ENCODE assay signal across 1 cellular context in the genomic region with DNA sequence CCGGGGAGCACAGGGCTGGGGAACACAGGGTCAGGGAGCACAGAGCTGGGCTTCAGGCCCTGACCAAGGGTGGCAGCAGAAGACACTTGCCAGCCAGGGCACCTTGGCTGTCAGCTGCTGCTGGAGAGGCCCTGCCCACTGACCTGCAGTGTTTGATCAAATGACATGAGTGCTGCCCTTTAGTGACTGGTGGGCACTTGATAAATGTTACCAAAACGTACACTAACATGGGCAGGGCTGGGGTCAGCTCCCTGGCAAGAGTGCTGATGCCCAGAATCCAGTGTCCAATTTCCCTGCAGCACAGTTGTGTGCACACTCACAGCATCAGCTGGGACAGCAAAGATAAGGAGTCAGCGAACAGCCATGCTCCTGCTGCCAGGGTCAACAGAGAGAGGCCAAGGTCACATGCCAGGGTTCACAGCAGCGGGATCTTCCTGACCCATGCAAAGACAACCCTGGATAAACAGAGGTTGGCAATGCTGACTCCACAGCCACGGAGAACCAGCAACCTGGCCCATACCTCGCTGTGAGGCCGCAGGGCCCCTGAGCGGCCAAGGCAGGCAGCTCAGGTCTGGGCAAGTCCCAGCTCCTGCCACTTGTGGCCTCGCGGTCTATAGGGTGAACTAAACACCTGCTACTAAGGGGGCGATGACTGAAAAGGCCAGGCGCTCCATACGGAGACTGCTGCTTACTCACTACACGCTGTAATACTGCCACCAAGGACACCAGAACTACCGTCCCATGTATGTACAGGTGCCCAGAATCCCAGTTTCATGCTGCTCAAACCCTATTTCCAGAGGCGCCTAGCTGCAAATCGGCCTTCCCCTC.
TF ChIP-seq lines count a peak whose summit lies in the region.

No MANE protein-coding gene starts in this region.

TF ChIP-seq in HepG2, 621 proteins besides CTCF, POLR2A, EP300 and RAD21 (continued from another document and continues in another):
- TF ChIP-seq SP5 (CRISPR knock-in tag; IDR thresholded peaks at IDR 0.05; ENCODE audit: borderline replicate concordance, low read depth) = peak; percentile 46; the same call in 1 of the 2 replicates
- no peak for TF ChIP-seq ZNF570 (CRISPR knock-in tag; IDR thresholded peaks at IDR 0.05; ENCODE audit: borderline replicate concordance)
- TF ChIP-seq, protein P1, sequence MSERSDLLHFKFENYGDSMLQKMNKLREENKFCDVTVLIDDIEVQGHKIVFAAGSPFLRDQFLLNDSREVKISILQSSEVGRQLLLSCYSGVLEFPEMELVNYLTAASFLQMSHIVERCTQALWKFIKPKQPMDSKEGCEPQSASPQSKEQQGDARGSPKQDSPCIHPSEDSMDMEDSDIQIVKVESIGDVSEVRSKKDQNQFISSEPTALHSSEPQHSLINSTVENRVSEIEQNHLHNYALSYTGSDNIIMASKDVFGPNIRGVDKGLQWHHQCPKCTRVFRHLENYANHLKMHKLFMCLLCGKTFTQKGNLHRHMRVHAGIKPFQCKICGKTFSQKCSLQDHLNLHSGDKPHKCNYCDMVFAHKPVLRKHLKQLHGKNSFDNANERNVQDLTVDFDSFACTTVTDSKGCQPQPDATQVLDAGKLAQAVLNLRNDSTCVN (CRISPR knock-in tag; IDR thresholded peaks at IDR 0.05; ENCODE audit: borderline replicate concordance) = peak; percentile 65; the same call in 1 of the 2 replicates
- TF ChIP-seq KLF6 (CRISPR knock-in tag; IDR thresholded peaks at IDR 0.05) = no peak
- TF ChIP-seq ZNF264 (CRISPR knock-in tag; IDR thresholded peaks at IDR 0.05) = peak; percentile 89; the same call in 1 of the 2 replicates
- TF ChIP-seq FIP1L1 (IDR thresholded peaks at IDR 0.05; ENCODE audit: borderline replicate concordance, insufficient read depth, low read depth, low read length) = 0 out of 2 replicates have a peak, but pooled peaks have one; percentile 50
- peak; percentile 84; the same call in 1 of the 2 replicates for TF ChIP-seq ZNF703 (CRISPR knock-in tag; IDR thresholded peaks at IDR 0.05; ENCODE audit: borderline replicate concordance)
- TF ChIP-seq TCF7 (IDR thresholded peaks at IDR 0.05; ENCODE audit: low read depth) = peak; percentile 45; the same call in 1 of the 2 replicates
- TF ChIP-seq GATA4 (IDR thresholded peaks at IDR 0.05; ENCODE audit: borderline replicate concordance, low read depth) = peak; percentile 86
- TF ChIP-seq, protein P2, sequence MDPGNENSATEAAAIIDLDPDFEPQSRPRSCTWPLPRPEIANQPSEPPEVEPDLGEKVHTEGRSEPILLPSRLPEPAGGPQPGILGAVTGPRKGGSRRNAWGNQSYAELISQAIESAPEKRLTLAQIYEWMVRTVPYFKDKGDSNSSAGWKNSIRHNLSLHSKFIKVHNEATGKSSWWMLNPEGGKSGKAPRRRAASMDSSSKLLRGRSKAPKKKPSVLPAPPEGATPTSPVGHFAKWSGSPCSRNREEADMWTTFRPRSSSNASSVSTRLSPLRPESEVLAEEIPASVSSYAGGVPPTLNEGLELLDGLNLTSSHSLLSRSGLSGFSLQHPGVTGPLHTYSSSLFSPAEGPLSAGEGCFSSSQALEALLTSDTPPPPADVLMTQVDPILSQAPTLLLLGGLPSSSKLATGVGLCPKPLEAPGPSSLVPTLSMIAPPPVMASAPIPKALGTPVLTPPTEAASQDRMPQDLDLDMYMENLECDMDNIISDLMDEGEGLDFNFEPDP (CRISPR knock-in tag; conservative IDR thresholded peaks at IDR 0.05) = 0 out of 2 replicates have a peak, but pooled peaks have one; percentile 67
- TF ChIP-seq, protein P3, sequence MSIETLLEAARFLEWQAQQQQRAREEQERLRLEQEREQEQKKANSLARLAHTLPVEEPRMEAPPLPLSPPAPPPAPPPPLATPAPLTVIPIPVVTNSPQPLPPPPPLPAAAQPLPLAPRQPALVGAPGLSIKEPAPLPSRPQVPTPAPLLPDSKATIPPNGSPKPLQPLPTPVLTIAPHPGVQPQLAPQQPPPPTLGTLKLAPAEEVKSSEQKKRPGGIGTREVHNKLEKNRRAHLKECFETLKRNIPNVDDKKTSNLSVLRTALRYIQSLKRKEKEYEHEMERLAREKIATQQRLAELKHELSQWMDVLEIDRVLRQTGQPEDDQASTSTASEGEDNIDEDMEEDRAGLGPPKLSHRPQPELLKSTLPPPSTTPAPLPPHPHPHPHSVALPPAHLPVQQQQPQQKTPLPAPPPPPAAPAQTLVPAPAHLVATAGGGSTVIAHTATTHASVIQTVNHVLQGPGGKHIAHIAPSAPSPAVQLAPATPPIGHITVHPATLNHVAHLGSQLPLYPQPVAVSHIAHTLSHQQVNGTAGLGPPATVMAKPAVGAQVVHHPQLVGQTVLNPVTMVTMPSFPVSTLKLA (IDR thresholded peaks at IDR 0.05) = peak; percentile 77
- no peak for TF ChIP-seq MTF2 (CRISPR knock-in tag; IDR thresholded peaks at IDR 0.05; ENCODE audit: borderline replicate concordance)
- TF ChIP-seq ZNF256 (CRISPR knock-in tag; conservative IDR thresholded peaks at IDR 0.05) = 0 out of 2 replicates have a peak, but pooled peaks have one; percentile 51
- TF ChIP-seq RXRB (CRISPR knock-in tag; IDR thresholded peaks at IDR 0.05; ENCODE audit: borderline replicate concordance) = peak; percentile 97
- TF ChIP-seq SNRNP70 (IDR thresholded peaks at IDR 0.05; ENCODE audit: low read depth, low read length) = no peak
- TF ChIP-seq ZFP41 (CRISPR knock-in tag; IDR thresholded peaks at IDR 0.05; ENCODE audit: borderline replicate concordance) = peak; percentile 33; the same call in 1 of the 2 replicates
- TF ChIP-seq ZNF44 (CRISPR knock-in tag; IDR thresholded peaks at IDR 0.05) = peak; percentile 92
- peak; percentile 65; the same call in 1 of the 2 replicates for TF ChIP-seq KAT8 (CRISPR knock-in tag; IDR thresholded peaks at IDR 0.05)
- peak; percentile 93 for TF ChIP-seq DPF2 (CRISPR knock-in tag; IDR thresholded peaks at IDR 0.05; ENCODE audit: borderline replicate concordance, low read depth)
- TF ChIP-seq CENPX (CRISPR knock-in tag; IDR thresholded peaks at IDR 0.05) = no peak
- TF ChIP-seq, protein P4, sequence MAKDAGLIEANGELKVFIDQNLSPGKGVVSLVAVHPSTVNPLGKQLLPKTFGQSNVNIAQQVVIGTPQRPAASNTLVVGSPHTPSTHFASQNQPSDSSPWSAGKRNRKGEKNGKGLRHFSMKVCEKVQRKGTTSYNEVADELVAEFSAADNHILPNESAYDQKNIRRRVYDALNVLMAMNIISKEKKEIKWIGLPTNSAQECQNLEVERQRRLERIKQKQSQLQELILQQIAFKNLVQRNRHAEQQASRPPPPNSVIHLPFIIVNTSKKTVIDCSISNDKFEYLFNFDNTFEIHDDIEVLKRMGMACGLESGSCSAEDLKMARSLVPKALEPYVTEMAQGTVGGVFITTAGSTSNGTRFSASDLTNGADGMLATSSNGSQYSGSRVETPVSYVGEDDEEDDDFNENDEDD (CRISPR knock-in tag; IDR thresholded peaks at IDR 0.05; ENCODE audit: borderline replicate concordance) = no peak; the same call in 1 of the 2 replicates
- peak; percentile 74; the same call in 1 of the 2 replicates for TF ChIP-seq DNMT3B (CRISPR knock-in tag; conservative IDR thresholded peaks at IDR 0.05)
- peak; percentile 88; the same call in 1 of the 2 replicates for TF ChIP-seq KDM4B (CRISPR knock-in tag; IDR thresholded peaks at IDR 0.05)
- TF ChIP-seq, protein P5, sequence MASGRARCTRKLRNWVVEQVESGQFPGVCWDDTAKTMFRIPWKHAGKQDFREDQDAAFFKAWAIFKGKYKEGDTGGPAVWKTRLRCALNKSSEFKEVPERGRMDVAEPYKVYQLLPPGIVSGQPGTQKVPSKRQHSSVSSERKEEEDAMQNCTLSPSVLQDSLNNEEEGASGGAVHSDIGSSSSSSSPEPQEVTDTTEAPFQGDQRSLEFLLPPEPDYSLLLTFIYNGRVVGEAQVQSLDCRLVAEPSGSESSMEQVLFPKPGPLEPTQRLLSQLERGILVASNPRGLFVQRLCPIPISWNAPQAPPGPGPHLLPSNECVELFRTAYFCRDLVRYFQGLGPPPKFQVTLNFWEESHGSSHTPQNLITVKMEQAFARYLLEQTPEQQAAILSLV (CRISPR knock-in tag; IDR thresholded peaks at IDR 0.05; ENCODE audit: borderline replicate concordance) = peak; percentile 92
- peak; percentile 78 for TF ChIP-seq HNRNPH1 (optimal IDR thresholded peaks at IDR 0.05; ENCODE audit: low read depth, low read length)
- TF ChIP-seq MIXL1 (CRISPR knock-in tag; IDR thresholded peaks at IDR 0.05) = peak; percentile 85
- no peak for TF ChIP-seq ZFP36L2 (CRISPR knock-in tag; IDR thresholded peaks at IDR 0.05)
- TF ChIP-seq ZNF34 (CRISPR knock-in tag; IDR thresholded peaks at IDR 0.05; ENCODE audit: borderline replicate concordance) = peak; percentile 99; the same call in 1 of the 2 replicates
- TF ChIP-seq, protein P6, sequence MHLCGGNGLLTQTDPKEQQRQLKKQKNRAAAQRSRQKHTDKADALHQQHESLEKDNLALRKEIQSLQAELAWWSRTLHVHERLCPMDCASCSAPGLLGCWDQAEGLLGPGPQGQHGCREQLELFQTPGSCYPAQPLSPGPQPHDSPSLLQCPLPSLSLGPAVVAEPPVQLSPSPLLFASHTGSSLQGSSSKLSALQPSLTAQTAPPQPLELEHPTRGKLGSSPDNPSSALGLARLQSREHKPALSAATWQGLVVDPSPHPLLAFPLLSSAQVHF (CRISPR knock-in tag; IDR thresholded peaks at IDR 0.05) = no peak
- TF ChIP-seq, protein P7, sequence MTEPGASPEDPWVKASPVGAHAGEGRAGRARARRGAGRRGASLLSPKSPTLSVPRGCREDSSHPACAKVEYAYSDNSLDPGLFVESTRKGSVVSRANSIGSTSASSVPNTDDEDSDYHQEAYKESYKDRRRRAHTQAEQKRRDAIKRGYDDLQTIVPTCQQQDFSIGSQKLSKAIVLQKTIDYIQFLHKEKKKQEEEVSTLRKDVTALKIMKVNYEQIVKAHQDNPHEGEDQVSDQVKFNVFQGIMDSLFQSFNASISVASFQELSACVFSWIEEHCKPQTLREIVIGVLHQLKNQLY (CRISPR knock-in tag; IDR thresholded peaks at IDR 0.05) = peak; percentile 85
- TF ChIP-seq TSC22D2 (CRISPR knock-in tag; IDR thresholded peaks at IDR 0.05; ENCODE audit: borderline replicate concordance) = peak; percentile 78; the same call in 1 of the 2 replicates
- 0 out of 2 replicates have a peak, but pooled peaks have one; percentile 11 for TF ChIP-seq ZNF160 (CRISPR knock-in tag; IDR thresholded peaks at IDR 0.05)
- TF ChIP-seq ZSCAN22 (CRISPR knock-in tag; IDR thresholded peaks at IDR 0.05) = peak; percentile 58; the same call in 1 of the 2 replicates
- no peak for TF ChIP-seq TCF12 (IDR thresholded peaks at IDR 0.05)
- TF ChIP-seq TCF12 (CRISPR knock-in tag; IDR thresholded peaks at IDR 0.05) = no peak
- peak; percentile 85 for TF ChIP-seq ZFP36L1 (CRISPR knock-in tag; IDR thresholded peaks at IDR 0.05)
- TF ChIP-seq CHCHD3 (CRISPR knock-in tag; IDR thresholded peaks at IDR 0.05) = 0 out of 2 replicates have a peak, but pooled peaks have one; percentile 54
- TF ChIP-seq ATAD3A (CRISPR knock-in tag; IDR thresholded peaks at IDR 0.05) = no peak
- TF ChIP-seq IRF2 (CRISPR knock-in tag; IDR thresholded peaks at IDR 0.05) = peak; percentile 93
- TF ChIP-seq YEATS2 (CRISPR knock-in tag; IDR thresholded peaks at IDR 0.05; ENCODE audit: borderline replicate concordance) = peak; percentile 66; the same call in 1 of the 2 replicates
- TF ChIP-seq, protein P8, sequence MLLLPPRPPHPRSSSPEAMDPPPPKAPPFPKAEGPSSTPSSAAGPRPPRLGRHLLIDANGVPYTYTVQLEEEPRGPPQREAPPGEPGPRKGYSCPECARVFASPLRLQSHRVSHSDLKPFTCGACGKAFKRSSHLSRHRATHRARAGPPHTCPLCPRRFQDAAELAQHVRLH (CRISPR knock-in tag; IDR thresholded peaks at IDR 0.05; ENCODE audit: borderline replicate concordance, low read depth) = peak; percentile 77; the same call in 1 of the 2 replicates
- TF ChIP-seq, protein P9, sequence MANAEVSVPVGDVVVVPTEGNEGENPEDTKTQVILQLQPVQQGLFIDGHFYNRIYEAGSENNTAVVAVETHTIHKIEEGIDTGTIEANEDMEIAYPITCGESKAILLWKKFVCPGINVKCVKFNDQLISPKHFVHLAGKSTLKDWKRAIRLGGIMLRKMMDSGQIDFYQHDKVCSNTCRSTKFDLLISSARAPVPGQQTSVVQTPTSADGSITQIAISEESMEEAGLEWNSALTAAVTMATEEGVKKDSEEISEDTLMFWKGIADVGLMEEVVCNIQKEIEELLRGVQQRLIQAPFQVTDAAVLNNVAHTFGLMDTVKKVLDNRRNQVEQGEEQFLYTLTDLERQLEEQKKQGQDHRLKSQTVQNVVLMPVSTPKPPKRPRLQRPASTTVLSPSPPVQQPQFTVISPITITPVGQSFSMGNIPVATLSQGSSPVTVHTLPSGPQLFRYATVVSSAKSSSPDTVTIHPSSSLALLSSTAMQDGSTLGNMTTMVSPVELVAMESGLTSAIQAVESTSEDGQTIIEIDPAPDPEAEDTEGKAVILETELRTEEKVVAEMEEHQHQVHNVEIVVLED (CRISPR knock-in tag; IDR thresholded peaks at IDR 0.05; ENCODE audit: borderline replicate concordance) = peak; percentile 55; the same call in 1 of the 2 replicates
- peak; percentile 86 for TF ChIP-seq ZNF644 (CRISPR knock-in tag; IDR thresholded peaks at IDR 0.05; ENCODE audit: low read depth)
- TF ChIP-seq, protein P10, sequence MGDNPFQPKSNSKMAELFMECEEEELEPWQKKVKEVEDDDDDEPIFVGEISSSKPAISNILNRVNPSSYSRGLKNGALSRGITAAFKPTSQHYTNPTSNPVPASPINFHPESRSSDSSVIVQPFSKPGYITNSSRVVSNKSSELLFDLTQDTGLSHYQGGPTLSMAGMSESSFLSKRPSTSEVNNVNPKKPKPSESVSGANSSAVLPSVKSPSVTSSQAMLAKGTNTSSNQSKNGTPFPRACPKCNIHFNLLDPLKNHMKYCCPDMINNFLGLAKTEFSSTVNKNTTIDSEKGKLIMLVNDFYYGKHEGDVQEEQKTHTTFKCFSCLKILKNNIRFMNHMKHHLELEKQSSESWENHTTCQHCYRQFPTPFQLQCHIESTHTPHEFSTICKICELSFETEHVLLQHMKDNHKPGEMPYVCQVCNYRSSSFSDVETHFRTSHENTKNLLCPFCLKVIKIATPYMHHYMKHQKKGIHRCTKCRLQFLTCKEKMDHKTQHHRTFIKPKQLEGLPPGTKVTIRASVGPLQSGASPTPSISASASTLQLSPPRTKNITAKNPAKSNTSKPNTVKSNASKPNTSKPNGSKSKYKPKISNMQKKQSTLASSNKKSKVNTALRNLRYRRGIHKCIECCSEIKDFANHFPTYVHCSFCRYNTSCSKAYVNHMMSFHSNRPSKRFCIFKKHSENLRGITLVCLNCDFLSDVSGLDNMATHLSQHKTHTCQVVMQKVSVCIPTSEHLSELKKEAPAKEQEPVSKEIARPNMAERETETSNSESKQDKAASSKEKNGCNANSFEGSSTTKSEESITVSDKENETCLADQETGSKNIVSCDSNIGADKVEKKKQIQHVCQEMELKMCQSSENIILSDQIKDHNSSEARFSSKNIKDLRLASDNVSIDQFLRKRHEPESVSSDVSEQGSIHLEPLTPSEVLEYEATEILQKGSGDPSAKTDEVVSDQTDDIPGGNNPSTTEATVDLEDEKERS (CRISPR knock-in tag; IDR thresholded peaks at IDR 0.05) = peak; percentile 24; the same call in 1 of the 2 replicates
- TF ChIP-seq, protein P11, sequence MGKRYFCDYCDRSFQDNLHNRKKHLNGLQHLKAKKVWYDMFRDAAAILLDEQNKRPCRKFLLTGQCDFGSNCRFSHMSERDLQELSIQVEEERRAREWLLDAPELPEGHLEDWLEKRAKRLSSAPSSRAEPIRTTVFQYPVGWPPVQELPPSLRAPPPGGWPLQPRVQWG (CRISPR knock-in tag; IDR thresholded peaks at IDR 0.05; ENCODE audit: borderline replicate concordance, low read depth) = no peak
- TF ChIP-seq, protein P12, sequence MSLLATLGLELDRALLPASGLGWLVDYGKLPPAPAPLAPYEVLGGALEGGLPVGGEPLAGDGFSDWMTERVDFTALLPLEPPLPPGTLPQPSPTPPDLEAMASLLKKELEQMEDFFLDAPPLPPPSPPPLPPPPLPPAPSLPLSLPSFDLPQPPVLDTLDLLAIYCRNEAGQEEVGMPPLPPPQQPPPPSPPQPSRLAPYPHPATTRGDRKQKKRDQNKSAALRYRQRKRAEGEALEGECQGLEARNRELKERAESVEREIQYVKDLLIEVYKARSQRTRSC (CRISPR knock-in tag; IDR thresholded peaks at IDR 0.05; ENCODE audit: low read depth) = peak; percentile 94
